ENCODE assay signal across 9 cellular contexts in the genomic region with DNA sequence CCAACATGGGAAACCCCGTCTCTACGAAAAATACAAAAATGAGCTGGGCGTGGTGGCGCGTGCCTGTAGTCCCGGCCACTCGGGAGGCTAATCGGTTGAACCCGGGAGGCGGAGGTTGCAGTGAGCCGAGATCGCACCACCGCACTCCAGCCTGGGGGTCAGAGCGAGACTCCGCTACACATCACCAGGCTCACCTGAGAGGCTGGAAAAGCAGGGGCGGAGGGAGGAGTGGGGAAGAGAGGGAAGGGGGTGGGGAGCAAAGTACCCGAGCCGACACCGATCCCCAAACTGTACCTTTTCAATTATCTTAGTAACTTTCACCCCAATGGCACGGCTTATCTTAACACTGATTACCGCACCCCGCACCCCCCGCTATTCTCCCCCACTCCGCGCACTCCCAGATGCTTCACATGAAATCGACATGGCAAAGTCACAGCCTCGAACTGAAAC. TPM values are rescaled to one million over a fixed set of nuclear protein-coding genes. Genes with fewer than 3 reads are reported as not detected.
DNase-seq lines count a peak whose midpoint lies in the region; ATAC-seq, FAIRE-seq and TF ChIP-seq lines count a peak whose summit lies in the region.
"Had no signal": no experiment of that assay in that cellular context is flagged by ENCODE, and none has a peak within 500 bp of the region (broad histone marks: within the 10 kb centered on the region; RNA-seq: fewer than 3 reads in every experiment).

No MANE protein-coding gene starts in this region.

- H3K27me3 ChIP-seq in muscle layer of colon (ENCODE audit: control insufficient read depth in 1 of 2, insufficient read depth in 2 of 2, low read length in 2 of 2), result no peaks in the 10 kb centered on the region

- TF ChIP-seq POLR2A in A549 (IDR thresholded peaks at IDR 0.05; ENCODE audit: low read length), result no peak

- H3K4me3 ChIP-seq in A549 (peak overlapping the region; percentile 51), choroid plexus epithelial cell (ENCODE audit: low read depth, low read length) (peak overlapping the region; percentile 56), muscle layer of colon (ENCODE audit: low read depth in 1 of 2, low read length in 2 of 2) (peak overlapping the region in 1 of 2 donors; percentile 32)

- no peak for TF ChIP-seq EP300 in A549 (IDR thresholded peaks at IDR 0.05)

- POLR2A ChIA-PET in A549 (lab: Yijun Ruan, JAX), result interaction anchor here (0.6 to 1.6 kb wide), 4 partner anchors 71 to 304 kb away, joined by 3 to 7 read pairs (median 4); no protein-coding TSS in a partner anchor

- H3K27ac ChIP-seq in A549, result peak overlapping the region; percentile 87 to 95
- peak overlapping the region; percentile 39 for H3K27ac ChIP-seq in KOPT-K1 (ENCODE audit: low read depth, low read length, poor library complexity, severe bottlenecking)
- H3K27ac ChIP-seq in muscle layer of colon (ENCODE audit: low read depth, low read length), result peak overlapping the region; percentile 47

- H3K4me1 ChIP-seq in A549 (peaks cover 22% of the 10 kb centered on the region), muscle layer of colon (ENCODE audit: insufficient read depth, low read length) (peaks cover 11% of the 10 kb centered on the region)

- FAIRE-seq in A549 (lab: Jason Lieb, UNC) (no peak), frontal cortex (lab: Jason Lieb, UNC) (no peak)

- H3K9me3 ChIP-seq in A549 (no peaks in the 10 kb centered on the region), KOPT-K1 (ENCODE audit: insufficient read depth, low read length, poor library complexity, severe bottlenecking) (no peaks in the 10 kb centered on the region), muscle layer of colon (ENCODE audit: low read length) (no peaks in the 10 kb centered on the region)

- WGBS in A549 (ENCODE audit: missing lambda C conversion rate), result 49% methylated on average over 27 of the region's 27 CpGs

- TF ChIP-seq CTCF in A549 (IDR thresholded peaks at IDR 0.05), result no peak
- no peak for TF ChIP-seq CTCF in choroid plexus epithelial cell (conservative IDR thresholded peaks at IDR 0.05; ENCODE audit: low read depth, low read length)

- no peak overlapping the region for H3K9ac ChIP-seq in muscle layer of colon (ENCODE audit: low read length)

- peak in 1 of 2 experiments; percentile 43; a peak in 3 of 6 replicates for ATAC-seq in A549

- CTCF ChIA-PET in A549 (lab: Yijun Ruan, JAX), result interaction anchor here (0.6 to 16.2 kb wide), 36 partner anchors 10 to 630 kb away, joined by 3 to 227 read pairs (median 5); no protein-coding TSS in a partner anchor

- H3K4me2 ChIP-seq in A549, result peak overlapping the region; percentile 96

- DNase-seq in A549 (ENCODE audit: low read depth in 1 of 2, low spot score in 1 of 2) (peak in 1 of 2 experiments; percentile 41), choroid plexus epithelial cell (ENCODE audit: low read depth) (no peak), H4 (ENCODE audit: low spot score) (no peak), frontal cortex (ENCODE audit: low spot score in 2 of 2) (no peak), SW 1271 (lab: John Stamatoyannopoulos, UW) (no peak), NCI-H2196 treated with DMSO at 0.1 percent for 48 hours (lab: John Stamatoyannopoulos, UW; ENCODE audit: unreplicated experiment) (no peak)
- DNase-seq: Karpas-422 had no signal

- H3K36me3 ChIP-seq in KOPT-K1 (ENCODE audit: insufficient read depth, low read length), result no peaks in the 10 kb centered on the region
- no peaks in the 10 kb centered on the region for H3K36me3 ChIP-seq in muscle layer of colon (ENCODE audit: insufficient read depth, low read length)

- TF ChIP-seq RAD21 in A549 (conservative IDR thresholded peaks at IDR 0.05 in 1 of 2, IDR thresholded peaks at IDR 0.05 in 1 of 2), result no peak

TF ChIP-seq in A549, 52 proteins besides CTCF, POLR2A, EP300 and RAD21:
- no peak for TF ChIP-seq MAZ (IDR thresholded peaks at IDR 0.05; ENCODE audit: borderline replicate concordance, low read depth, low read length)
- no peak for TF ChIP-seq PHF8 (IDR thresholded peaks at IDR 0.05; ENCODE audit: borderline replicate concordance, low read depth)
- no peak for TF ChIP-seq NR3C1 (IDR thresholded peaks at IDR 0.05)

RNA-seq across cellular contexts. Expression of a gene that starts 46.4 kb away (rescaled TPM):
- polyA plus RNA-seq in A549 (2011; rRNA removed) (22.6 and 23.7 TPM in 2 replicates), A549 (2017; fragmentation: RNase III; extraction: RNeasy Plus Mini Kit Qiagen cat#74134 plus additional on column Dnase treatment) (34.1 to 37.7 TPM (median 34.2 TPM) in 3 replicates)
- polyA plus RNA-seq in A549 (2012; cell fraction: cytosol; rRNA removed), result 9.5 and 10.9 TPM in 2 replicates
- polyA plus RNA-seq in A549 (2012; cell fraction: nucleus; rRNA removed), result 40.1 and 57.2 TPM in 2 replicates
- 21.7 and 24.7 TPM in 2 replicates for polyA minus RNA-seq in A549 (2011; rRNA and poly(A)+ RNA removed)
- 6.6 and 8.0 TPM in 2 replicates for total RNA-seq in H4 (2014; rRNA removed; shearing (Covaris generic))
- total RNA-seq in frontal cortex, result 9.0 TPM

RNA-seq across cellular contexts. Expression of a gene that starts 50.9 kb away (rescaled TPM):
- not detected in 2 replicates for polyA plus RNA-seq in A549 (2011; rRNA removed)
- 0.03 TPM in 1 of 2 replicates, not detected in the other for polyA plus RNA-seq in A549 (2012; cell fraction: cytosol; rRNA removed)
- 0.13 TPM in 1 of 2 replicates, not detected in the other for polyA plus RNA-seq in A549 (2012; cell fraction: nucleus; rRNA removed)
- polyA plus RNA-seq in A549 (2017; fragmentation: RNase III; extraction: RNeasy Plus Mini Kit Qiagen cat#74134 plus additional on column Dnase treatment), result not detected in 3 replicates
- polyA minus RNA-seq in A549 (2011; rRNA and poly(A)+ RNA removed), result 0.24 TPM in 1 of 2 replicates, not detected in the other
- total RNA-seq in H4 (2014; rRNA removed; shearing (Covaris generic)), result not detected in 2 replicates
- not detected for total RNA-seq in frontal cortex

Comparison
In these comparisons a context has a peak if more than half of its experiments do, and no peak if none do; other contexts are left out.
1. H3K27ac ChIP-seq: peak in every context shown above with its lines; median percentile 91 in A549; 47 in muscle layer of colon; 39 in KOPT-K1.